In the genomic region with DNA sequence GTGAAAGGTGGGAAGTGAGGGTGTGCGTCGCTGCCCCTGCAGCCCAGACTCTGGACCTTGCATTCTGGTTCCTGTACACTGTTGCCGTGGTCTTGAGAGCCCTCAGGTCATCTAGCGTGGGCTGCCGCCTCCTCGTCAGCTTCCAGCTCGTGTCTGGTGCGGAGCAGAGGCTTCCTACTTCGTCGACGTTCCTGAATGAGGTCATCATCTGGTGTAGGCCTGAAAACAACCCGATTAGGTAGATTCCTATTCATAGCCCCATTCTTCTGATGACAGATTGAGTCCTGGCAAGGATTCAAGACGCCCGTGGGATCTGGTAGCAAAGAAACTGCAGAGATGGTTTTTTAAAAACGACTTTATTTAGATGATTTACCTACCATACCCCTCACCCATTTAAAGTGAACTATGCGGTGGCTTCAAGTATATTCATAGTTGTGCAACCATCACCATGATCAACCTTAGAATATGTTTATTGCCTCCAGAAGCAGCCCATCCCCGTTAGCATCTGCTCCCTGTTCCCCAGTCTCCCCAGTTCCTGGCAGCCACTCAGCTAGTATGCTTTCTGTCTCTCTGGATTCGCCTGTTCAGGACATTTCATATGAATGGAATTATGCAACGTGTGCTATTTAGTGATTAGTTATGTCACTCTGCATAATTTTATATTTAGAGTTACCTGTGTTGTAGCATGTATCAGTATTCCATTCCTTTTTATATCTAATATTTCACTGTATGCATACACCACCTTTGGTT, we compare ENCODE assay signal across 13 cellular contexts. TPM values are rescaled to one million over a fixed set of nuclear protein-coding genes. Genes with fewer than 3 reads are reported as not detected.
A peak's percentile ranks its signal among the peaks of the same experiment; 100 is the strongest.
DNase-seq lines count a peak whose midpoint lies in the region; ATAC-seq and TF ChIP-seq lines count a peak whose summit lies in the region.
"Had no signal": no experiment of that assay in that cellular context is flagged by ENCODE, and none has a peak within 500 bp of the region (broad histone marks: within the 10 kb centered on the region; RNA-seq: fewer than 3 reads in every experiment).

No MANE protein-coding gene starts in this region.

- POLR2A ChIA-PET in activated CD4-positive, alpha-beta memory T cell treated with anti-CD3 and anti-CD28 coated beads for 36 hours (lab: Charles Lee): no interaction called here
- POLR2A ChIA-PET in activated CD4-positive, alpha-beta memory T cell treated with anti-CD3 and anti-CD28 coated beads, Interleukin-2, amount 10 ng/mL, durations not matched to agents 7 days and 5 days (lab: Charles Lee): interaction anchor here (0.6 to 1.9 kb wide), 2 partner anchors 12 to 740 kb away, joined by 3 to 7 read pairs; no protein-coding TSS in a partner anchor

- DNase-seq in activated CD4-positive, alpha-beta memory T cell treated with anti-CD3 and anti-CD28 coated beads for 36 hours: no peak
- no peak for DNase-seq in activated CD4-positive, alpha-beta memory T cell treated with anti-CD3 and anti-CD28 coated beads, Interleukin-2, amount 10 ng/mL, durations not matched to agents 7 days and 5 days
- DNase-seq in adrenal gland (peak in 1 of 7 donors; percentile 57), hepatocyte (ENCODE audit: low spot score) (peak; percentile 49), sigmoid colon (peak; percentile 88), SW 1271 (lab: John Stamatoyannopoulos, UW) (no peak), hippocampal formation (lab: John Stamatoyannopoulos, UW) (no peak)
- DNase-seq: GF-D8, NCI-H774, T1000 had no signal

- H3K27me3 Mint-ChIP-seq in activated CD4-positive, alpha-beta memory T cell treated with anti-CD3 and anti-CD28 coated beads for 36 hours: no peaks in the 10 kb centered on the region
- no peaks in the 10 kb centered on the region for H3K27me3 Mint-ChIP-seq in activated CD4-positive, alpha-beta memory T cell treated with anti-CD3 and anti-CD28 coated beads, Interleukin-2, amount 10 ng/mL, durations not matched to agents 7 days and 5 days

- peaks cover 0 to 33% of the 10 kb centered on the region in 2 donors for H3K36me3 ChIP-seq in adrenal gland (replicated peaks in 1 of 2)
- H3K36me3 ChIP-seq in hepatocyte (replicated peaks; ENCODE audit: insufficient read depth, low read depth): no peaks in the 10 kb centered on the region
- peaks cover 0 to 29% (median 9%) of the 10 kb centered on the region in 4 donors for H3K36me3 ChIP-seq in sigmoid colon

- ATAC-seq in GM18519 (IDR thresholded peaks at IDR 0.05; ENCODE audit: low FRiP score, unreplicated experiment): no peak
- ATAC-seq: left colon had no signal

- 60 to 70% (median 62%) methylated on average over 19 of the region's 19 CpGs for WGBS in adrenal gland, 4 donors
- 73% methylated on average over 19 of the region's 19 CpGs for WGBS in hepatocyte (ENCODE audit: low lambda C conversion rate, missing lambda C conversion rate)
- whole genome bisulfite sequencing in sigmoid colon, 2 donors: 86 to 88% methylated on average over 19 of the region's 19 CpGs

- H3K9me2 ChIP-seq in hepatocyte (replicated peaks; ENCODE audit: insufficient read depth): no peaks in the 10 kb centered on the region

- H3K4me2 ChIP-seq in hepatocyte: peak overlapping the region; percentile 68

- CTCF ChIA-PET in activated CD4-positive, alpha-beta memory T cell treated with anti-CD3 and anti-CD28 coated beads for 36 hours (lab: Charles Lee): interaction anchor here (1.1 kb wide), 1 partner anchor 11 kb away, joined by 3 read pairs; no protein-coding TSS in a partner anchor
- CTCF ChIA-PET in activated CD4-positive, alpha-beta memory T cell treated with anti-CD3 and anti-CD28 coated beads, Interleukin-2, amount 10 ng/mL, durations not matched to agents 7 days and 5 days (lab: Charles Lee): interaction anchor here (1.1 to 1.8 kb wide), 2 partner anchors 11 to 174 kb away, joined by 3 to 5 read pairs; no protein-coding TSS in a partner anchor

- H3K27me3 ChIP-seq in adrenal gland (no peaks in the 10 kb centered on the region), hepatocyte (no peaks in the 10 kb centered on the region), sigmoid colon (no peaks in the 10 kb centered on the region)

- TF ChIP-seq CTCF in adrenal gland (IDR thresholded peaks at IDR 0.05) (no peak), hepatocyte (IDR thresholded peaks at IDR 0.05; ENCODE audit: poor library complexity) (no peak), sigmoid colon (IDR thresholded peaks at IDR 0.05) (no peak)

- TF ChIP-seq EP300 in sigmoid colon (IDR thresholded peaks at IDR 0.05): peak in 2 of 4 donors; percentile 36 to 55

- H3K4me3 Mint-ChIP-seq in activated CD4-positive, alpha-beta memory T cell treated with anti-CD3 and anti-CD28 coated beads for 36 hours: no peak overlapping the region
- H3K4me3 Mint-ChIP-seq in activated CD4-positive, alpha-beta memory T cell treated with anti-CD3 and anti-CD28 coated beads, Interleukin-2, amount 10 ng/mL, durations not matched to agents 7 days and 5 days: no peak overlapping the region

- TF ChIP-seq POLR2A in adrenal gland (IDR thresholded peaks at IDR 0.05) (no peak), sigmoid colon (IDR thresholded peaks at IDR 0.05) (no peak)

- H3K4me1 Mint-ChIP-seq in activated CD4-positive, alpha-beta memory T cell treated with anti-CD3 and anti-CD28 coated beads for 36 hours (ENCODE audit: low read depth): peaks cover 24% of the 10 kb centered on the region
- H3K4me1 Mint-ChIP-seq in activated CD4-positive, alpha-beta memory T cell treated with anti-CD3 and anti-CD28 coated beads, Interleukin-2, amount 10 ng/mL, durations not matched to agents 7 days and 5 days: peaks cover 31% of the 10 kb centered on the region

- H3K36me3 Mint-ChIP-seq in activated CD4-positive, alpha-beta memory T cell treated with anti-CD3 and anti-CD28 coated beads for 36 hours: peaks cover 20% of the 10 kb centered on the region
- peaks cover 41% of the 10 kb centered on the region for H3K36me3 Mint-ChIP-seq in activated CD4-positive, alpha-beta memory T cell treated with anti-CD3 and anti-CD28 coated beads, Interleukin-2, amount 10 ng/mL, durations not matched to agents 7 days and 5 days (ENCODE audit: low read depth)

- H3K79me2 ChIP-seq in hepatocyte: peaks cover 97% of the 10 kb centered on the region

- peak overlapping the region; percentile 64 for H3K27ac Mint-ChIP-seq in activated CD4-positive, alpha-beta memory T cell treated with anti-CD3 and anti-CD28 coated beads for 36 hours
- no peak overlapping the region for H3K27ac Mint-ChIP-seq in activated CD4-positive, alpha-beta memory T cell treated with anti-CD3 and anti-CD28 coated beads, Interleukin-2, amount 10 ng/mL, durations not matched to agents 7 days and 5 days

- no peak overlapping the region for H3K4me3 ChIP-seq in adrenal gland
- no peak overlapping the region for H3K4me3 ChIP-seq in hepatocyte
- H3K4me3 ChIP-seq in sigmoid colon: peak overlapping the region in 1 of 4 donors; percentile 0

- H4K20me1 ChIP-seq in hepatocyte (ENCODE audit: insufficient read depth, poor library complexity, severe bottlenecking): peaks cover 61% of the 10 kb centered on the region

- no peaks in the 10 kb centered on the region for H3K9me3 Mint-ChIP-seq in activated CD4-positive, alpha-beta memory T cell treated with anti-CD3 and anti-CD28 coated beads for 36 hours
- no peaks in the 10 kb centered on the region for H3K9me3 Mint-ChIP-seq in activated CD4-positive, alpha-beta memory T cell treated with anti-CD3 and anti-CD28 coated beads, Interleukin-2, amount 10 ng/mL, durations not matched to agents 7 days and 5 days

- H2AFZ ChIP-seq in hepatocyte: no peak overlapping the region

- H3K9me3 ChIP-seq in adrenal gland (replicated peaks in 1 of 3) (no peaks in the 10 kb centered on the region), hepatocyte (ENCODE audit: low read depth) (no peaks in the 10 kb centered on the region), sigmoid colon (no peaks in the 10 kb centered on the region)

- intact Hi-C loops in activated CD4-positive, alpha-beta memory T cell treated with anti-CD3 and anti-CD28 coated beads for 36 hours (cut with micrococcal nuclease): no loop called here
- intact Hi-C loops in adrenal gland (cut with DNase I): no loop called here
- intact Hi-C loops in sigmoid colon (cut with DNase I): no loop called here

- H3K4me1 ChIP-seq in adrenal gland (replicated peaks in 1 of 2): peaks cover 6 to 28% of the 10 kb centered on the region in 2 donors
- peaks cover 32% of the 10 kb centered on the region for H3K4me1 ChIP-seq in hepatocyte (ENCODE audit: insufficient read depth)
- H3K4me1 ChIP-seq in sigmoid colon: peaks cover 0 to 72% (median 69%) of the 10 kb centered on the region in 4 donors

- H3K27ac ChIP-seq in adrenal gland (peak overlapping the region in 3 of 5 donors; percentile 26 to 85 (median 68)), hepatocyte (peak overlapping the region; percentile 94), sigmoid colon (peak overlapping the region in 3 of 4 donors; percentile 81 to 87 (median 84))
- H3K27ac ChIP-seq: RWPE1 had no signal

RNA-seq across cellular contexts. Expression of gene NAXD, which starts 13.8 kb away (rescaled TPM):
- total RNA-seq in activated CD4-positive, alpha-beta memory T cell treated with anti-CD3 and anti-CD28 coated beads for 36 hours: 10 to 100 TPM; 22.6 to 22.9 TPM
- 10 to 100 TPM; 29.6 to 30.8 TPM for total RNA-seq in activated CD4-positive, alpha-beta memory T cell treated with anti-CD3 and anti-CD28 coated beads, Interleukin-2, amount 10 ng/mL, durations not matched to agents 7 days and 5 days
- 10 to 100 TPM; 55.0 to 89.4 (median 58.5) TPM for total RNA-seq in adrenal gland
- 100 to 1,000 TPM in 2 of 3 donors, 10 to 100 TPM in 1; 48.5 to 107 (median 101) TPM for polyA plus RNA-seq in adrenal gland
- total RNA-seq in hepatocyte: 29.9 and 30.9 TPM in 2 replicates
- 34.5 and 37.6 TPM in 2 replicates for polyA plus RNA-seq in hepatocyte
- 10 to 100 TPM; 33.5 to 41.1 (median 37.2) TPM for total RNA-seq in sigmoid colon
- polyA plus RNA-seq in sigmoid colon: 10 to 100 TPM; 24.6 to 33.0 (median 30.3) TPM

Comparison
In these comparisons a context has a peak if more than half of its experiments do, and no peak if none do; other contexts are left out.
1. DNase-seq: peak in hepatocyte (single experiment) and sigmoid colon (single experiment); none in activated CD4-positive, alpha-beta memory T cell treated with anti-CD3 and anti-CD28 coated beads for 36 hours (single experiment), activated CD4-positive, alpha-beta memory T cell treated with anti-CD3 and anti-CD28 coated beads, Interleukin-2, amount 10 ng/mL, durations not matched to agents 7 days and 5 days (single experiment), SW 1271 (0 of 2) and hippocampal formation (0 of 2).
2. Peak in every context shown above with its lines, with median percentiles within 50 percentile points of each other: H3K27ac ChIP-seq.